Comparison of ENCODE assay signal across 12 cellular contexts in genomic region chr15:78151075-78151474, GRCh38. TPM values are rescaled to one million over a fixed set of nuclear protein-coding genes. Genes with fewer than 3 reads are reported as not detected.
DNase-seq lines count a peak whose midpoint lies in the region; ATAC-seq, FAIRE-seq and TF ChIP-seq lines count a peak whose summit lies in the region.
"Not testable (repeated sequence)": the region's sequence is repeated elsewhere in the genome, so short reads cannot be mapped to it uniquely, and the experiment has no call there.
"Had no signal": no experiment of that assay in that cellular context is flagged by ENCODE, and none has a peak within 500 bp of the region (broad histone marks: within the 10 kb centered on the region; RNA-seq: fewer than 3 reads in every experiment).

No MANE protein-coding gene starts in this region.

- in situ Hi-C loops in GM12878 (cut with MboI) = loop anchor here (25.0 kb wide), 1 partner anchor 836 kb away; no protein-coding TSS in a partner anchor

- CTCF ChIA-PET in GM12878 (lab: Yijun Ruan, JAX) = interaction anchor here (1.1 to 4.5 kb wide), 6 partner anchors 11 to 44 kb away, joined by 3 to 38 read pairs (median 10); partner anchors contain the start of gene CIB2

- not testable (repeated sequence) for TF ChIP-seq EP300 in GM12878 (IDR thresholded peaks at IDR 0.05; ENCODE audit: borderline replicate concordance in 1 of 2, control insufficient read depth in 1 of 2, low read depth in 2 of 2, low read length in 2 of 2)

- peaks cover 15% of the 10 kb centered on the region for H3K36me3 Mint-ChIP-seq in T-helper 2 cell treated with Interferon-gamma antibody and Interleukin-4, amounts not matched to agents 5 μg/mL and 100 μg/mL, for 36 hours (ENCODE audit: low read depth)
- H3K36me3 Mint-ChIP-seq in activated T-cell treated with anti-CD3 and anti-CD28 coated beads, Interleukin-2, amount 50 U/mL, for 24 hours (ENCODE audit: low read depth) = peaks cover 45% of the 10 kb centered on the region
- H3K36me3 Mint-ChIP-seq in memory B cell = not testable (repeated sequence)

- not testable (repeated sequence) for H3K9me3 ChIP-seq in DND-41 (ENCODE audit: insufficient read depth, low read length, severe bottlenecking); GM12878 (replicated peaks; ENCODE audit: control insufficient read depth, insufficient read depth, low read length)

- H3K4me3 ChIP-seq in DND-41 (ENCODE audit: low read depth in 1 of 2, low read length in 2 of 2) (peak overlapping the region in 1 of 2 experiments; percentile 58; a peak in 2 of 4 replicates), GM12878 (peak overlapping the region; percentile 85)

- RAD21 ChIA-PET in GM12878 (lab: Charles Lee; ENCODE audit: unreplicated experiment) = interaction anchor here (0.5 to 7.3 kb wide), 5 partner anchors 17 to 81 kb away, joined by 3 to 53 read pairs (median 7); partner anchors contain the start of gene CIB2

- intact Hi-C loops in GM12878 (cut with micrococcal nuclease; ENCODE audit: unreplicated experiment) = loop anchor here (2.0 kb wide), 1 partner anchor 16 kb away; no protein-coding TSS in a partner anchor
- intact Hi-C loops in posterior vena cava (cut with DNase I) = not testable (repeated sequence)

- ATAC-seq in DND-41 (ENCODE audit: insufficient read depth, low read depth); memory B cell (ENCODE audit: low read depth): not testable (repeated sequence)
- ATAC-seq in GM12878 = peak; percentile 5

- not testable (repeated sequence) for DNase-seq in DND-41; T-helper 2 cell treated with Interferon-gamma antibody and Interleukin-4, amounts not matched to agents 5 μg/mL and 100 μg/mL, for 36 hours (ENCODE audit: low spot score); activated T-cell treated with anti-CD3 and anti-CD28 coated beads, Interleukin-2, amount 50 U/mL, for 24 hours; GM12878 (ENCODE audit: low read depth, low spot score); memory B cell (ENCODE audit: low spot score in 2 of 2)
- DNase-seq in MV-4-11 (lab: John Stamatoyannopoulos, UW) (peak; percentile 12), posterior vena cava (ENCODE audit: low spot score) (peak; percentile 22)

- not testable (repeated sequence) for TF ChIP-seq CTCF in DND-41 (IDR thresholded peaks at IDR 0.05; ENCODE audit: borderline replicate concordance, extremely low read depth, low read length, poor library complexity, severe bottlenecking); GM12878 (IDR thresholded peaks at IDR 0.05 in 2 of 3, conservative IDR thresholded peaks at IDR 0.05 in 1 of 3; ENCODE audit: control insufficient read depth in 2 of 3, extremely low read depth in 1 of 3, insufficient read depth in 1 of 3, low read depth in 3 of 3, low read length in 3 of 3)

- H3K79me2 ChIP-seq in DND-41 (ENCODE audit: insufficient read depth, low read length) (peaks cover 69% of the 10 kb centered on the region), GM12878 (ENCODE audit: control insufficient read depth, insufficient read depth, low read length) (peaks cover 67% of the 10 kb centered on the region)

- peak overlapping the region; percentile 21 for H3K27ac Mint-ChIP-seq in T-helper 2 cell treated with Interferon-gamma antibody and Interleukin-4, amounts not matched to agents 5 μg/mL and 100 μg/mL, for 36 hours
- peak overlapping the region; percentile 89 for H3K27ac Mint-ChIP-seq in activated T-cell treated with anti-CD3 and anti-CD28 coated beads, Interleukin-2, amount 50 U/mL, for 24 hours
- H3K27ac Mint-ChIP-seq in memory B cell = peak overlapping the region; percentile 93

- 77% methylated on average over 8 of the region's 8 CpGs for WGBS in GM12878 (ENCODE audit: insufficient coverage, insufficient replicate concordance, low lambda C conversion rate, missing lambda C conversion rate)

- not testable (repeated sequence) for H4K20me1 ChIP-seq in DND-41 (ENCODE audit: insufficient read depth, low read length); GM12878 (ENCODE audit: control insufficient read depth, insufficient read depth)

- not testable (repeated sequence) for TF ChIP-seq RAD21 in GM12878 (IDR thresholded peaks at IDR 0.05; ENCODE audit: insufficient read depth, low read depth, low read length)

- BruUV-seq in GM12878 (replicated peaks; lab: Mats Ljungman, UMichigan) = not testable (repeated sequence)

- H3K4me3 Mint-ChIP-seq in T-helper 2 cell treated with Interferon-gamma antibody and Interleukin-4, amounts not matched to agents 5 μg/mL and 100 μg/mL, for 36 hours = peak overlapping the region; percentile 89
- peak overlapping the region; percentile 87 for H3K4me3 Mint-ChIP-seq in activated T-cell treated with anti-CD3 and anti-CD28 coated beads, Interleukin-2, amount 50 U/mL, for 24 hours
- peak overlapping the region; percentile 34 for H3K4me3 Mint-ChIP-seq in memory B cell

- POLR2A ChIA-PET in GM12878 (lab: Charles Lee) = interaction anchor here (0.7 to 4.8 kb wide), 3 partner anchors 12 to 22 kb away, joined by 3 to 75 read pairs (median 29); no protein-coding TSS in a partner anchor

- peaks cover 46% of the 10 kb centered on the region for H3K4me1 ChIP-seq in DND-41 (ENCODE audit: insufficient read depth, low read length)
- peaks cover 13% of the 10 kb centered on the region for H3K4me1 ChIP-seq in GM12878 (ENCODE audit: control insufficient read depth, insufficient read depth, low read length)

- SMC1A ChIA-PET in GM12878 (lab: Charles Lee; ENCODE audit: uncharacterized antibody, unreplicated experiment) = interaction anchor here (1.0 to 8.2 kb wide), 4 partner anchors 12 to 44 kb away, joined by 3 to 152 read pairs (median 6); no protein-coding TSS in a partner anchor

- H3K4me2 ChIP-seq in DND-41 (ENCODE audit: insufficient read depth, low read length) = peak overlapping the region; percentile 88
- H3K4me2 ChIP-seq in GM12878 (ENCODE audit: control insufficient read depth, insufficient read depth) = peak overlapping the region; percentile 92

- peaks cover 24% of the 10 kb centered on the region for H3K36me3 ChIP-seq in DND-41 (ENCODE audit: insufficient read depth, low read length)
- peaks cover 0 to 12% of the 10 kb centered on the region in 2 experiments; a peak in 2 of 4 replicates for H3K36me3 ChIP-seq in GM12878 (ENCODE audit: control insufficient read depth in 2 of 2, insufficient read depth in 2 of 2, low read length in 1 of 2)

- FAIRE-seq in GM12878 (lab: Jason Lieb, UNC) = not testable (repeated sequence)

- TF ChIP-seq POLR2A in GM12878 (IDR thresholded peaks at IDR 0.05; ENCODE audit: low read depth, low read length) = not testable (repeated sequence)

- H2AFZ ChIP-seq in DND-41 (ENCODE audit: low read depth, low read length); GM12878 (ENCODE audit: control insufficient read depth, low read depth, low read length): not testable (repeated sequence)

- not testable (repeated sequence) for H3K27me3 ChIP-seq in DND-41 (ENCODE audit: insufficient read depth, low read length, poor library complexity); GM12878 (replicated peaks in 1 of 2; ENCODE audit: control insufficient read depth in 2 of 2, insufficient read depth in 2 of 2, low read length in 1 of 2)

- H3K27ac ChIP-seq in DND-41 (ENCODE audit: low read length) (peak overlapping the region; percentile 1), GM12878 (ENCODE audit: control insufficient read depth, insufficient read depth) (peak overlapping the region; percentile 82)

- peaks cover 45% of the 10 kb centered on the region for H3K4me1 Mint-ChIP-seq in T-helper 2 cell treated with Interferon-gamma antibody and Interleukin-4, amounts not matched to agents 5 μg/mL and 100 μg/mL, for 36 hours (ENCODE audit: low read depth)
- peaks cover 50% of the 10 kb centered on the region for H3K4me1 Mint-ChIP-seq in activated T-cell treated with anti-CD3 and anti-CD28 coated beads, Interleukin-2, amount 50 U/mL, for 24 hours (ENCODE audit: low read depth)
- H3K4me1 Mint-ChIP-seq in memory B cell = peaks cover 29% of the 10 kb centered on the region

- H3K27me3 Mint-ChIP-seq in T-helper 2 cell treated with Interferon-gamma antibody and Interleukin-4, amounts not matched to agents 5 μg/mL and 100 μg/mL, for 36 hours (ENCODE audit: low read depth); activated T-cell treated with anti-CD3 and anti-CD28 coated beads, Interleukin-2, amount 50 U/mL, for 24 hours; memory B cell: not testable (repeated sequence)

- H3K9ac ChIP-seq in DND-41 (ENCODE audit: low read depth, low read length) = not testable (repeated sequence)
- H3K9ac ChIP-seq in GM12878 (ENCODE audit: control insufficient read depth, insufficient read depth, low read length) = peak overlapping the region; percentile 40

- H3K9me3 Mint-ChIP-seq in T-helper 2 cell treated with Interferon-gamma antibody and Interleukin-4, amounts not matched to agents 5 μg/mL and 100 μg/mL, for 36 hours; activated T-cell treated with anti-CD3 and anti-CD28 coated beads, Interleukin-2, amount 50 U/mL, for 24 hours; memory B cell: not testable (repeated sequence)

RNA-seq across cellular contexts. Expression of gene IDH3A, which starts 1.9 kb away (rescaled TPM):
- 101 and 106 TPM in 2 replicates for total RNA-seq in GM12878 (2013; cell fraction: nucleolus; rRNA removed)
- 83.9 and 99.1 TPM in 2 replicates for total RNA-seq in GM12878 (2014; rRNA removed)
- total RNA-seq in GM12878 (2014; rRNA removed; fragmentation: Illumina TruSeq; extraction: Trizol) = 105 and 121 TPM in 2 replicates
- total RNA-seq in GM12878 (2021) = 175 and 193 TPM in 2 replicates
- 56.2 TPM for polyA plus RNA-seq in GM12878 (2011; ENCODE audit: low read depth)
- 238 and 315 TPM in 2 replicates for polyA plus RNA-seq in GM12878 (2011; rRNA removed)
- polyA plus RNA-seq in GM12878 (2011; cell fraction: cytosol; rRNA removed) = 108 and 181 TPM in 2 replicates
- 117 and 147 TPM in 2 replicates for polyA plus RNA-seq in GM12878 (2011; cell fraction: nucleus; rRNA removed)
- polyA plus RNA-seq in GM12878 (2012) = 82.5 and 109 TPM in 2 replicates
- 173 and 178 TPM in 2 replicates for polyA plus RNA-seq in GM12878 (2014; fragmentation: Illumina TruSeq; extraction: Trizol)
- polyA plus RNA-seq in GM12878 (2014; fragmentation: Nextera tagmentation; extraction: Ambion mirVana) = 100 to 1,000 TPM; 197 to 231 TPM
- 123 and 125 TPM in 2 replicates for polyA plus RNA-seq in GM12878 (2014; rRNA removed)
- polyA plus RNA-seq in GM12878 (2016; fragmentation: Nextera tagmentation; extraction: Ambion mirVana) = 100 to 1,000 TPM; 245 to 254 TPM
- 172 and 266 TPM in 2 replicates for polyA minus RNA-seq in GM12878 (2011; rRNA and poly(A)+ RNA removed)
- polyA minus RNA-seq in GM12878 (2011; cell fraction: cytosol; rRNA and poly(A)+ RNA removed) = 75.4 and 97.9 TPM in 2 replicates
- polyA minus RNA-seq in GM12878 (2011; cell fraction: nucleus; rRNA and poly(A)+ RNA removed) = 43.5 and 60.8 TPM in 2 replicates
- 10 to 100 TPM; 84.2 to 90.6 TPM for total RNA-seq in posterior vena cava

RNA-seq across cellular contexts. Expression of gene CIB2, which starts 19.8 kb away (rescaled TPM):
- total RNA-seq in GM12878 (2013; cell fraction: nucleolus; rRNA removed) = 0.69 and 1.5 TPM in 2 replicates
- 7.2 and 8.8 TPM in 2 replicates for total RNA-seq in GM12878 (2014; rRNA removed)
- 5.9 and 6.8 TPM in 2 replicates for total RNA-seq in GM12878 (2014; rRNA removed; fragmentation: Illumina TruSeq; extraction: Trizol)
- total RNA-seq in GM12878 (2021) = 6.9 and 7.2 TPM in 2 replicates
- polyA plus RNA-seq in GM12878 (2011; ENCODE audit: low read depth) = 2.3 TPM
- 7.4 and 11.7 TPM in 2 replicates for polyA plus RNA-seq in GM12878 (2011; rRNA removed)
- 7.8 and 10.2 TPM in 2 replicates for polyA plus RNA-seq in GM12878 (2011; cell fraction: cytosol; rRNA removed)
- polyA plus RNA-seq in GM12878 (2011; cell fraction: nucleus; rRNA removed) = 3.3 and 3.9 TPM in 2 replicates
- 3.1 and 3.4 TPM in 2 replicates for polyA plus RNA-seq in GM12878 (2012)
- 7.9 and 11.7 TPM in 2 replicates for polyA plus RNA-seq in GM12878 (2014; fragmentation: Illumina TruSeq; extraction: Trizol)
- 1 to 10 TPM in 1 of 2 experiments, under 1 TPM in 1; 0.56 to 1.6 TPM for polyA plus RNA-seq in GM12878 (2014; fragmentation: Nextera tagmentation; extraction: Ambion mirVana)
- 7.2 and 8.2 TPM in 2 replicates for polyA plus RNA-seq in GM12878 (2014; rRNA removed)
- polyA plus RNA-seq in GM12878 (2016; fragmentation: Nextera tagmentation; extraction: Ambion mirVana) = 10 to 100 TPM in 1 of 2 experiments, 1 to 10 TPM in 1; 1.5 to 12.1 TPM
- 10.4 and 22.3 TPM in 2 replicates for polyA minus RNA-seq in GM12878 (2011; rRNA and poly(A)+ RNA removed)
- polyA minus RNA-seq in GM12878 (2011; cell fraction: cytosol; rRNA and poly(A)+ RNA removed) = 2.6 and 3.7 TPM in 2 replicates
- polyA minus RNA-seq in GM12878 (2011; cell fraction: nucleus; rRNA and poly(A)+ RNA removed) = 0.73 and 1.2 TPM in 2 replicates
- 1 to 10 TPM; 5.1 to 6.7 TPM for total RNA-seq in posterior vena cava

RNA-seq across cellular contexts. Expression of gene SH2D7, which starts 58.7 kb away (rescaled TPM):
- not detected in 2 replicates for total RNA-seq in GM12878 (2013; cell fraction: nucleolus; rRNA removed)
- total RNA-seq in GM12878 (2014; rRNA removed) = 0.06 TPM in 1 of 2 replicates, not detected in the other
- total RNA-seq in GM12878 (2014; rRNA removed; fragmentation: Illumina TruSeq; extraction: Trizol) = not detected in 2 replicates
- total RNA-seq in GM12878 (2021) = 0.08 TPM in 1 of 2 replicates, not detected in the other
- polyA plus RNA-seq in GM12878 (2011; ENCODE audit: low read depth) = not detected
- not detected in 2 replicates for polyA plus RNA-seq in GM12878 (2011; rRNA removed)
- not detected in 2 replicates for polyA plus RNA-seq in GM12878 (2011; cell fraction: cytosol; rRNA removed)
- not detected in 2 replicates for polyA plus RNA-seq in GM12878 (2011; cell fraction: nucleus; rRNA removed)
- not detected in 2 replicates for polyA plus RNA-seq in GM12878 (2012)
- polyA plus RNA-seq in GM12878 (2014; fragmentation: Illumina TruSeq; extraction: Trizol) = 0.04 TPM in 1 of 2 replicates, not detected in the other
- not detected for polyA plus RNA-seq in GM12878 (2014; fragmentation: Nextera tagmentation; extraction: Ambion mirVana)
- polyA plus RNA-seq in GM12878 (2014; rRNA removed) = not detected in 2 replicates
- not detected for polyA plus RNA-seq in GM12878 (2016; fragmentation: Nextera tagmentation; extraction: Ambion mirVana)
- 0.10 and 0.15 TPM in 2 replicates for polyA minus RNA-seq in GM12878 (2011; rRNA and poly(A)+ RNA removed)
- not detected in 2 replicates for polyA minus RNA-seq in GM12878 (2011; cell fraction: cytosol; rRNA and poly(A)+ RNA removed)
- 0.12 TPM in 1 of 2 replicates, not detected in the other for polyA minus RNA-seq in GM12878 (2011; cell fraction: nucleus; rRNA and poly(A)+ RNA removed)
- not detected for total RNA-seq in posterior vena cava
- total RNA-seq: fibroblast of lung, kidney, lower lobe of right lung, RPMI7951, thoracic aorta had no signal

Comparison
In these comparisons a context has a peak if more than half of its experiments do, and no peak if none do; other contexts are left out.
1. H3K27ac Mint-ChIP-seq: peak in every context shown above with its lines; median percentile 93 in memory B cell; 89 in activated T-cell treated with anti-CD3 and anti-CD28 coated beads, Interleukin-2, amount 50 U/mL, for 24 hours; 21 in T-helper 2 cell treated with Interferon-gamma antibody and Interleukin-4, amounts not matched to agents 5 μg/mL and 100 μg/mL, for 36 hours.
2. H3K4me3 Mint-ChIP-seq: peak in every context shown above with its lines; median percentile 89 in T-helper 2 cell treated with Interferon-gamma antibody and Interleukin-4, amounts not matched to agents 5 μg/mL and 100 μg/mL, for 36 hours; 87 in activated T-cell treated with anti-CD3 and anti-CD28 coated beads, Interleukin-2, amount 50 U/mL, for 24 hours; 34 in memory B cell.